In genomic region chrX:21839334-21840198, GRCh38 we compare ENCODE assay signal across 8 cellular contexts. TPM values are rescaled to one million over a fixed set of nuclear protein-coding genes. Genes with fewer than 3 reads are reported as not detected.
A peak's percentile ranks its signal among the peaks of the same experiment; 100 is the strongest.
DNase-seq lines count a peak whose midpoint lies in the region; ATAC-seq, FAIRE-seq and TF ChIP-seq lines count a peak whose summit lies in the region.

Gene MBTPS2 (plus strand): TSS chrX:21839617. CDS start chrX:21839735, 118 bp downstream.

- no peak for FAIRE-seq in pancreas (lab: Jason Lieb, UNC)

- H3K27me3 ChIP-seq in pancreas: peaks cover 0 to 16% (median 5%) of the 10 kb centered on the region in 4 donors
- H3K27me3 ChIP-seq in thyroid gland: no peaks in the 10 kb centered on the region

- ATAC-seq in HG02642 (IDR thresholded peaks at IDR 0.05; ENCODE audit: poor library complexity, unreplicated experiment) (peak; percentile 91), Right ventricle myocardium superior (ENCODE audit: poor library complexity) (peak; percentile 93), pancreas (peak; percentile 98)

- H3K9me3 Mint-ChIP-seq in activated naive CD8-positive, alpha-beta T cell treated with anti-CD3 and anti-CD28 coated beads for 36 hours: no peaks in the 10 kb centered on the region

- H3K4me1 ChIP-seq in pancreas (no peaks in the 10 kb centered on the region), thyroid gland (peaks cover 0 to 3% of the 10 kb centered on the region in 2 donors)

- H3K36me3 Mint-ChIP-seq in activated naive CD8-positive, alpha-beta T cell treated with anti-CD3 and anti-CD28 coated beads for 36 hours: peaks cover 3% of the 10 kb centered on the region

- H3K4me3 ChIP-seq in GM12864 (ENCODE audit: low read depth, low read length) (peak within 1 kb of the TSS; percentile 82), pancreas (peak within 1 kb of the TSS; percentile 48 to 61 (median 53)), thyroid gland (replicated peaks in 1 of 3) (peak within 1 kb of the TSS; percentile 33 to 55 (median 42))

- intact Hi-C loops in Right ventricle myocardium superior (cut with DNase I): loop anchor here (5.0 to 10.0 kb wide), 2 partner anchors 77 to 135 kb away; no protein-coding TSS in a partner anchor
- intact Hi-C loops in pancreas (cut with DNase I): no loop called here
- intact Hi-C loops in thyroid gland (cut with DNase I): no loop called here

- no peaks in the 10 kb centered on the region for H3K27me3 Mint-ChIP-seq in activated naive CD8-positive, alpha-beta T cell treated with anti-CD3 and anti-CD28 coated beads for 36 hours

- peaks cover 9% of the 10 kb centered on the region for H3K4me1 Mint-ChIP-seq in activated naive CD8-positive, alpha-beta T cell treated with anti-CD3 and anti-CD28 coated beads for 36 hours

- H3K4me3 Mint-ChIP-seq in activated naive CD8-positive, alpha-beta T cell treated with anti-CD3 and anti-CD28 coated beads for 36 hours: peak within 1 kb of the TSS; percentile 88

- DNase-seq in GM12864 (ENCODE audit: low read depth) (peak; percentile 73), NCI-H1105 treated with DMSO at 0.1 percent for 48 hours (lab: John Stamatoyannopoulos, UW) (peak; percentile 78), SKM-1 treated with dmso at 0.1 percent for 144 hours (lab: John Stamatoyannopoulos, UW; ENCODE audit: unreplicated experiment) (peak; percentile 67), Right ventricle myocardium superior (peak; percentile 85), pancreas (peak; percentile 75 to 92 (median 82)), thyroid gland (peak; percentile 75 to 77)
- peak; percentile 80 for DNase-seq in activated naive CD8-positive, alpha-beta T cell treated with anti-CD3 and anti-CD28 coated beads for 36 hours

- 0 to 24% methylated on average over 51 to 59 of the region's 61 CpGs for WGBS in pancreas, 2 donors
- 0% methylated on average over 12 to 15 of the region's 61 CpGs for WGBS in thyroid gland, 2 donors

- H3K27ac ChIP-seq in pancreas (peak within 1 kb of the TSS; percentile 52 to 80 (median 64)), thyroid gland (peak within 1 kb of the TSS; percentile 62 to 80 (median 65))

- no peaks in the 10 kb centered on the region for H3K36me3 ChIP-seq in pancreas
- H3K36me3 ChIP-seq in thyroid gland: no peaks in the 10 kb centered on the region

- TF ChIP-seq CTCF in GM12864 (IDR thresholded peaks at IDR 0.05; ENCODE audit: low read depth, low read length, missing control alignments): no peak
- no peak for TF ChIP-seq CTCF in pancreas (IDR thresholded peaks at IDR 0.05)
- TF ChIP-seq CTCF in thyroid gland (IDR thresholded peaks at IDR 0.05): peak in 2 of 6 experiments; percentile 17

- peak in 1 of 2 donors; percentile 55 for TF ChIP-seq POLR2A in thyroid gland (IDR thresholded peaks at IDR 0.05)

- no peaks in the 10 kb centered on the region for H3K9me3 ChIP-seq in pancreas
- no peaks in the 10 kb centered on the region for H3K9me3 ChIP-seq in thyroid gland

- peak within 1 kb of the TSS; percentile 90 for H3K27ac Mint-ChIP-seq in activated naive CD8-positive, alpha-beta T cell treated with anti-CD3 and anti-CD28 coated beads for 36 hours

RNA-seq across cellular contexts. Expression of gene MBTPS2, which starts in this region (rescaled TPM):
- total RNA-seq in activated naive CD8-positive, alpha-beta T cell treated with anti-CD3 and anti-CD28 coated beads for 36 hours: 10 to 100 TPM; 10.7 to 12.2 TPM
- total RNA-seq in Right ventricle myocardium superior (8.6 TPM), pancreas (1 to 10 TPM; 5.2 to 8.7 (median 7.8) TPM), thyroid gland (10 to 100 TPM in 3 of 4 donors, 1 to 10 TPM in 1; 9.6 to 13.9 (median 12.2) TPM)
- 1 to 10 TPM; 1.1 to 3.7 TPM for polyA plus RNA-seq in pancreas

Comparison
In these comparisons a context has a peak if more than half of its experiments do, and no peak if none do; other contexts are left out.
1. Peak in every context shown above with its lines: DNase-seq, ATAC-seq, H3K4me3 ChIP-seq and H3K27ac ChIP-seq.